28 cellular contexts compared by ENCODE assay signal in the genomic region with DNA sequence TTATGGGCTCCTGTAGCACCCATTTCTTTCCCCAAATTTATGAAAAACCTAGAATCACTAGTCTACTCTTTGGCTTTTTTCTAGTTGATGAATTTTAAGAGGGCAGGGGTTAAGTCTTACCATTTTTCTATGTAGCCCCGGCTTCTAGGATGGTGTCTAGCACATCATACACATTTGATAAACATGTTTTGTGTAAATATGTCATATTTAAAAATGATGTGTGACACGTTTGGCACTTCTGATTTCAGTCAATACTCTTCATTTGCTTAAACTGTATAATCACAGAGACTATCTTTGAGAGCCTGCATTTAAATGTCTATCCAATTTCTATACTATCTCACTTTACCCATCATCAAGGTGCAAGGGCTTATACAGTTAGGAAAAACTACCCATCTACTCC.
"Had no signal": no experiment of that assay in that cellular context is flagged by ENCODE, and none has a peak within 500 bp of the region (broad histone marks: within the 10 kb centered on the region; RNA-seq: fewer than 3 reads in every experiment).

No MANE protein-coding gene starts in this region.

- H3K27me3 Mint-ChIP-seq: stimulated activated memory B cell treated with anti-CD40 and anti-IgM and Interleukin-4, amounts not matched to agents 10 μg/mL and 1 μg/mL and 100 μg/mL, for 72 hours; stimulated activated naive B cell treated with anti-CD40 and anti-IgM and Interleukin-4, amounts not matched to agents 10 μg/mL and 1 μg/mL and 100 μg/mL, for 72 hours; stimulated activated naive CD8-positive, alpha-beta T cell treated with anti-CD3 and anti-CD28 coated beads, Interleukin-15, amount 100 ng/mL, for 72 hours; stimulated activated naive CD8-positive, alpha-beta T cell treated with anti-CD3 and anti-CD28 coated beads, Interleukin-15, Interleukin-2, amounts not matched to agents 100 ng/mL and 50 ng/mL, for 24 hours had no signal

- ATAC-seq: stimulated activated effector memory CD8-positive, alpha-beta T cell treated with anti-CD3 and anti-CD28 coated beads, Interleukin-12 subunit alpha, Interleukin-12 subunit beta, amount 100 ng/mL, for 72 hours; stimulated activated memory B cell treated with anti-CD40 and anti-IgM and Interleukin-4, amounts not matched to agents 10 μg/mL and 1 μg/mL and 100 μg/mL, for 72 hours; stimulated activated naive B cell treated with anti-CD40 and anti-IgM and Interleukin-4, amounts not matched to agents 10 μg/mL and 1 μg/mL and 100 μg/mL, for 72 hours; stimulated activated naive CD8-positive, alpha-beta T cell treated with anti-CD3 and anti-CD28 coated beads, Interleukin-15, amount 100 ng/mL, for 72 hours; stimulated activated naive CD8-positive, alpha-beta T cell treated with anti-CD3 and anti-CD28 coated beads, Interleukin-15, Interleukin-2, amounts not matched to agents 100 U/mL and 50 U/mL, for 24 hours; upper lobe of right lung had no signal

- H3K36me3 ChIP-seq: stomach, suprapubic skin, thoracic aorta, thyroid gland, tibial artery, tibial nerve, transverse colon, upper lobe of left lung, upper lobe of right lung, uterus, vagina had no signal

- H3K9me3 Mint-ChIP-seq: type B pancreatic cell had no signal

- H3K4me3 Mint-ChIP-seq: stimulated activated effector memory CD8-positive, alpha-beta T cell treated with anti-CD3 and anti-CD28 coated beads, Interleukin-12 subunit alpha, Interleukin-12 subunit beta, amount 100 ng/mL, for 72 hours; stimulated activated memory B cell treated with anti-CD40 and anti-IgM and Interleukin-4, amounts not matched to agents 10 μg/mL and 1 μg/mL and 100 μg/mL, for 72 hours; stimulated activated naive B cell treated with anti-CD40 and anti-IgM and Interleukin-4, amounts not matched to agents 10 μg/mL and 1 μg/mL and 100 μg/mL, for 72 hours; stimulated activated naive CD8-positive, alpha-beta T cell treated with anti-CD3 and anti-CD28 coated beads, Interleukin-15, amount 100 ng/mL, for 72 hours; stimulated activated naive CD8-positive, alpha-beta T cell treated with anti-CD3 and anti-CD28 coated beads, Interleukin-15, Interleukin-2, amounts not matched to agents 100 ng/mL and 50 ng/mL, for 24 hours; type B pancreatic cell had no signal

- H3K4me3 ChIP-seq: stomach, suprapubic skin, testis, thyroid gland, tibial nerve, transverse colon, upper lobe of left lung, upper lobe of right lung, uterus, vagina had no signal

- H3K27me3 ChIP-seq: stomach, suprapubic skin, testis, thyroid gland, tibial artery, tibial nerve, transverse colon, upper lobe of left lung, upper lobe of right lung, uterus, vagina had no signal

- H3K36me3 Mint-ChIP-seq: stimulated activated effector memory CD8-positive, alpha-beta T cell treated with anti-CD3 and anti-CD28 coated beads, Interleukin-12 subunit alpha, Interleukin-12 subunit beta, amount 100 ng/mL, for 72 hours; stimulated activated memory B cell treated with anti-CD40 and anti-IgM and Interleukin-4, amounts not matched to agents 10 μg/mL and 1 μg/mL and 100 μg/mL, for 72 hours; stimulated activated naive B cell treated with anti-CD40 and anti-IgM and Interleukin-4, amounts not matched to agents 10 μg/mL and 1 μg/mL and 100 μg/mL, for 72 hours; type B pancreatic cell had no signal

- H3K27ac ChIP-seq: stomach, suprapubic skin, testis, thyroid gland, tibial nerve, transverse colon, upper lobe of left lung, upper lobe of right lung, uterus, vagina had no signal

- H3K4me1 Mint-ChIP-seq: stimulated activated effector memory CD8-positive, alpha-beta T cell treated with anti-CD3 and anti-CD28 coated beads, Interleukin-12 subunit alpha, Interleukin-12 subunit beta, amount 100 ng/mL, for 72 hours; stimulated activated memory B cell treated with anti-CD40 and anti-IgM and Interleukin-4, amounts not matched to agents 10 μg/mL and 1 μg/mL and 100 μg/mL, for 72 hours; stimulated activated naive B cell treated with anti-CD40 and anti-IgM and Interleukin-4, amounts not matched to agents 10 μg/mL and 1 μg/mL and 100 μg/mL, for 72 hours; stimulated activated naive CD8-positive, alpha-beta T cell treated with anti-CD3 and anti-CD28 coated beads, Interleukin-15, amount 100 ng/mL, for 72 hours had no signal

- H3K9me3 ChIP-seq: suprapubic skin, testis, thoracic aorta, thyroid gland, upper lobe of left lung, upper lobe of right lung, uterus, vagina had no signal

- H3K27ac Mint-ChIP-seq: stimulated activated effector memory CD8-positive, alpha-beta T cell treated with anti-CD3 and anti-CD28 coated beads, Interleukin-12 subunit alpha, Interleukin-12 subunit beta, amount 100 ng/mL, for 72 hours; stimulated activated memory B cell treated with anti-CD40 and anti-IgM and Interleukin-4, amounts not matched to agents 10 μg/mL and 1 μg/mL and 100 μg/mL, for 72 hours; stimulated activated naive B cell treated with anti-CD40 and anti-IgM and Interleukin-4, amounts not matched to agents 10 μg/mL and 1 μg/mL and 100 μg/mL, for 72 hours; stimulated activated naive CD8-positive, alpha-beta T cell treated with anti-CD3 and anti-CD28 coated beads, Interleukin-15, amount 100 ng/mL, for 72 hours; stimulated activated naive CD8-positive, alpha-beta T cell treated with anti-CD3 and anti-CD28 coated beads, Interleukin-15, Interleukin-2, amounts not matched to agents 100 ng/mL and 50 ng/mL, for 24 hours; type B pancreatic cell had no signal

- DNase-seq: stimulated activated CD4-positive, alpha-beta T cell treated with anti-CD3 and anti-CD28 coated beads, Interleukin-2, amount 100 ng/mL, for 48 hours; stimulated activated CD4-positive, alpha-beta T cell treated with anti-CD3 and anti-CD28 coated beads, Interleukin-4, amount 100 ng/mL, for 1 hour; stimulated activated CD4-positive, alpha-beta T cell treated with anti-CD3 and anti-CD28 coated beads, Interleukin-4, amount 100 ng/mL, for 24 hours; stimulated activated CD4-positive, alpha-beta T cell treated with anti-CD3 and anti-CD28 coated beads, Interleukin-4, amount 100 ng/mL, for 4 hours; stimulated activated CD8-positive, alpha-beta memory T cell treated with anti-CD3 and anti-CD28 coated beads, Interleukin-4, amount 100 ng/mL, for 48 hours; stimulated activated naive B cell treated with anti-CD40 and anti-IgM and Interleukin-4, amounts not matched to agents 10 μg/mL and 1 μg/mL and 100 μg/mL, for 72 hours; stimulated activated naive CD4-positive, alpha-beta T cell; stimulated activated naive CD4-positive, alpha-beta T cell treated with Interleukin-2 at 50 U/mL for 16 hours; stimulated activated naive CD8-positive, alpha-beta T cell treated with anti-CD3 and anti-CD28 coated beads, Interleukin-15, amount 100 ng/mL, for 72 hours; stimulated activated naive CD8-positive, alpha-beta T cell treated with anti-CD3 and anti-CD28 coated beads, Interleukin-15, Interleukin-2, amounts not matched to agents 100 U/mL and 50 U/mL, for 24 hours; stomach; substantia nigra; testis; thyroid gland; tibial artery; transverse colon; trophoblast cell; upper lobe of left lung; upper lobe of right lung; uterus had no signal

- H3K4me1 ChIP-seq: suprapubic skin, thyroid gland, tibial nerve, upper lobe of left lung, upper lobe of right lung, uterus, vagina had no signal
